Comparison of ENCODE assay signal across 8 cellular contexts in the genomic region with DNA sequence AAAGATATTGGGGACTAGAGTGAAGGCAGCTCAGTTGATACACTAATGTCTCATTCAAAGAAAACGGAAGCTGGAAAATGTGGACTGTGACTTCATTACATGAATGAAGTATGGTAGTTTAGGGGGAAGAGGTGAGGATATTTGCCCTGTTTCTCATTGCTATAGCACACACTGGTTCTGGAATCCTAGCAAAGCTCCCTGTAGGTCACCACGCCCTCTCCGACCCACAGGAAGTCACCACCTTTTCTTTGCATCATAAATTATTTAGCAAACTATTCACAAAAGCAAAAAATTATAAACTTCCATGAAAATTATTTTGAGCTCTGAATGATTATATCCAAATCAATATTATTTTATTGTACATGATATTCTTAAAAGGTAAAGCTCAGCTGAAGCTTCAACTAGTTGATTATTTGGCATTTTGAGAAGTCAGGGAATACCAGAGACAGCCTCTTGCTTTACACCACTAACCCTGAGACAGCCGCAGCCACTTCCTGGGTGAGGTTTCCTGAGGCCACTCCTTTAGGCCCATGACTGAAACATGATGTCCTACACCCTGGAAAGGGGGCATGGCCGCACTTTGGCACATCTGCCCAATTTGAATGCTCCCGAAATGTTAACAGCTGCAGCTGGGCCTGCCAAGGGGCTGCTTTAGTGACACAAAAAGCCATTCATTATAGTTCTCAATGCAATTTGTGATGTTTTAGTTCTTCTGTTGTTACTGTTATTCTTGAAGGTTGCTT. TPM values are rescaled to one million over a fixed set of nuclear protein-coding genes. Genes with fewer than 3 reads are reported as not detected.
DNase-seq lines count a peak whose midpoint lies in the region; ATAC-seq and TF ChIP-seq lines count a peak whose summit lies in the region.

No MANE protein-coding gene starts in this region.

- H3K27ac Mint-ChIP-seq in activated CD8-positive, alpha-beta T cell treated with anti-CD3 and anti-CD28 coated beads, Interleukin-2, amount 10 ng/mL, durations not matched to agents 7 days and 5 days: peak overlapping the region; percentile 63

- intact Hi-C loops in ovary (cut with DNase I): no loop called here

- TF ChIP-seq CTCF in ovary (IDR thresholded peaks at IDR 0.05): no peak

- peaks cover 2% of the 10 kb centered on the region for H3K9me3 Mint-ChIP-seq in activated CD8-positive, alpha-beta T cell treated with anti-CD3 and anti-CD28 coated beads, Interleukin-2, amount 10 ng/mL, durations not matched to agents 7 days and 5 days (ENCODE audit: insufficient read depth)

- H3K27ac ChIP-seq in subcutaneous abdominal adipose tissue (ENCODE audit: low read depth, low read length): peak overlapping the region; percentile 3
- no peak overlapping the region for H3K27ac ChIP-seq in ovary

- 75 to 82% (median 82%) methylated on average over 6 of the region's 6 CpGs for WGBS in ovary, 3 donors

- H3K4me1 ChIP-seq in subcutaneous abdominal adipose tissue (ENCODE audit: control insufficient read depth in 5 of 5, insufficient read depth in 5 of 5, low read length in 5 of 5): no peaks in the 10 kb centered on the region
- H3K4me1 ChIP-seq in ovary (ENCODE audit: insufficient read depth): no peaks in the 10 kb centered on the region

- H3K4me3 Mint-ChIP-seq in activated CD8-positive, alpha-beta T cell treated with anti-CD3 and anti-CD28 coated beads, Interleukin-2, amount 10 ng/mL, durations not matched to agents 7 days and 5 days: peak overlapping the region; percentile 40

- no peak for TF ChIP-seq EP300 in ovary (IDR thresholded peaks at IDR 0.05)

- no peaks in the 10 kb centered on the region for H3K36me3 ChIP-seq in subcutaneous abdominal adipose tissue (ENCODE audit: control insufficient read depth in 5 of 5, insufficient read depth in 5 of 5, low read length in 5 of 5)
- no peaks in the 10 kb centered on the region for H3K36me3 ChIP-seq in ovary

- H3K9ac ChIP-seq in subcutaneous abdominal adipose tissue (ENCODE audit: low read length in 5 of 5): no peak overlapping the region

- peaks cover 3% of the 10 kb centered on the region for H3K27me3 Mint-ChIP-seq in activated CD8-positive, alpha-beta T cell treated with anti-CD3 and anti-CD28 coated beads, Interleukin-2, amount 10 ng/mL, durations not matched to agents 7 days and 5 days (ENCODE audit: low read depth)

- TF ChIP-seq POLR2A in ovary (IDR thresholded peaks at IDR 0.05): no peak

- CTCF ChIA-PET in activated CD8-positive, alpha-beta T cell treated with anti-CD3 and anti-CD28 coated beads, Interleukin-2, amount 10 ng/mL, durations not matched to agents 7 days and 5 days (lab: Charles Lee): interaction anchor here (0.8 to 1.6 kb wide), 4 partner anchors 9 to 264 kb away, joined by 3 to 6 read pairs (median 4); no protein-coding TSS in a partner anchor

- H3K4me3 ChIP-seq in subcutaneous abdominal adipose tissue (ENCODE audit: low read depth in 1 of 5, low read length in 5 of 5): no peak overlapping the region
- no peak overlapping the region for H3K4me3 ChIP-seq in ovary

- POLR2A ChIA-PET in activated CD8-positive, alpha-beta T cell treated with anti-CD3 and anti-CD28 coated beads, Interleukin-2, amount 10 ng/mL, durations not matched to agents 7 days and 5 days (lab: Charles Lee): no interaction called here

- no peaks in the 10 kb centered on the region for H3K27me3 ChIP-seq in subcutaneous abdominal adipose tissue (ENCODE audit: control insufficient read depth in 5 of 5, insufficient read depth in 4 of 5, low read length in 5 of 5)
- H3K27me3 ChIP-seq in ovary: no peaks in the 10 kb centered on the region

- peaks cover 26% of the 10 kb centered on the region for H3K36me3 Mint-ChIP-seq in activated CD8-positive, alpha-beta T cell treated with anti-CD3 and anti-CD28 coated beads, Interleukin-2, amount 10 ng/mL, durations not matched to agents 7 days and 5 days (ENCODE audit: low read depth)

- H3K9me3 ChIP-seq in subcutaneous abdominal adipose tissue (ENCODE audit: control insufficient read depth in 5 of 5, low read length in 5 of 5) (no peaks in the 10 kb centered on the region), ovary (no peaks in the 10 kb centered on the region)

- peaks cover 41% of the 10 kb centered on the region for H3K4me1 Mint-ChIP-seq in activated CD8-positive, alpha-beta T cell treated with anti-CD3 and anti-CD28 coated beads, Interleukin-2, amount 10 ng/mL, durations not matched to agents 7 days and 5 days (ENCODE audit: low read depth)

- peak; percentile 24 for DNase-seq in activated gamma-delta T cell treated with Interleukin-2 at 50 U/mL for 16 hours
- DNase-seq in activated gamma-delta T cell (lab: John Stamatoyannopoulos, UW): no peak
- DNase-seq in activated CD8-positive, alpha-beta T cell treated with anti-CD3 and anti-CD28 coated beads, Interleukin-2, amount 10 ng/mL, durations not matched to agents 7 days and 5 days: peak; percentile 76
- peak in 27 of 51 donors; percentile 4 to 78 (median 20) for DNase-seq in hypothalamus (lab: John Stamatoyannopoulos, UW)
- no peak for DNase-seq in NCI-H510A (lab: John Stamatoyannopoulos, UW)
- DNase-seq in NCI-H1694 (lab: John Stamatoyannopoulos, UW): no peak
- DNase-seq in ovary: no peak

- ATAC-seq in activated CD8-positive, alpha-beta T cell treated with anti-CD3 and anti-CD28 coated beads, Interleukin-2, amount 10 ng/mL, durations not matched to agents 7 days and 5 days: peak; percentile 88

RNA-seq across cellular contexts. Expression of a gene that starts 50.0 kb away (rescaled TPM):
- 10 to 100 TPM; 11.3 TPM for total RNA-seq in activated CD8-positive, alpha-beta T cell treated with anti-CD3 and anti-CD28 coated beads, Interleukin-2, amount 10 ng/mL, durations not matched to agents 7 days and 5 days
- 10 to 100 TPM in 6 of 7 donors, 1 to 10 TPM in 1; 9.9 to 17.9 (median 14.9) TPM for total RNA-seq in ovary
- 10 to 100 TPM in 1 of 2 donors, 1 to 10 TPM in 1; 5.4 to 11.6 TPM for polyA plus RNA-seq in ovary

Comparison
In these comparisons a context has a peak if more than half of its experiments do, and no peak if none do; other contexts are left out.
1. DNase-seq: peak in activated gamma-delta T cell treated with Interleukin-2 at 50 U/mL for 16 hours (single experiment), activated CD8-positive, alpha-beta T cell treated with anti-CD3 and anti-CD28 coated beads, Interleukin-2, amount 10 ng/mL, durations not matched to agents 7 days and 5 days (single experiment) and hypothalamus (27 of 51); none in activated gamma-delta T cell (single experiment), NCI-H510A (single experiment), NCI-H1694 (single experiment) and ovary (0 of 5).